In the genomic region with DNA sequence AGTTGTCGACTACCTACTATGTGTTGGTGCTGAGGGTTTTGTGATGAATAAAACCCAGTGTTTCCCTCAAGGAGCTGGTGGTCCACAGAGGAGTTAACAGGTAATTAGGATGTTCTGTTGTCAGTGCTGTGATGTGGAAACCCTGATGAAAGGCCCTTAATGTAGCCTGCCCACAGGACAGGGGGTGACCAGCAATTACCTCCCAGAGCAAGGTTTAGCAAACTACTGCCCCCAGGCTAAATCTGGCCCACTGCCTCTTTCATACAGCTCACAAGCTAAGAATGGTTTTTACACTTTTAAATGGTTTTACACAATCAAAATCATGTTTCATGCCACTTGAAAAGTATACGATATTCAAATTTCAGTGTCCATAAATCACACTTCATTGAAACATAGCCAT, we compare ENCODE assay signal across 2 cellular contexts.
TF ChIP-seq lines count a peak whose summit lies in the region.

No MANE protein-coding gene starts in this region.

TF ChIP-seq in A549, 52 proteins besides CTCF, POLR2A, EP300 and RAD21 (continued from another document):
- TF ChIP-seq, protein P1, sequence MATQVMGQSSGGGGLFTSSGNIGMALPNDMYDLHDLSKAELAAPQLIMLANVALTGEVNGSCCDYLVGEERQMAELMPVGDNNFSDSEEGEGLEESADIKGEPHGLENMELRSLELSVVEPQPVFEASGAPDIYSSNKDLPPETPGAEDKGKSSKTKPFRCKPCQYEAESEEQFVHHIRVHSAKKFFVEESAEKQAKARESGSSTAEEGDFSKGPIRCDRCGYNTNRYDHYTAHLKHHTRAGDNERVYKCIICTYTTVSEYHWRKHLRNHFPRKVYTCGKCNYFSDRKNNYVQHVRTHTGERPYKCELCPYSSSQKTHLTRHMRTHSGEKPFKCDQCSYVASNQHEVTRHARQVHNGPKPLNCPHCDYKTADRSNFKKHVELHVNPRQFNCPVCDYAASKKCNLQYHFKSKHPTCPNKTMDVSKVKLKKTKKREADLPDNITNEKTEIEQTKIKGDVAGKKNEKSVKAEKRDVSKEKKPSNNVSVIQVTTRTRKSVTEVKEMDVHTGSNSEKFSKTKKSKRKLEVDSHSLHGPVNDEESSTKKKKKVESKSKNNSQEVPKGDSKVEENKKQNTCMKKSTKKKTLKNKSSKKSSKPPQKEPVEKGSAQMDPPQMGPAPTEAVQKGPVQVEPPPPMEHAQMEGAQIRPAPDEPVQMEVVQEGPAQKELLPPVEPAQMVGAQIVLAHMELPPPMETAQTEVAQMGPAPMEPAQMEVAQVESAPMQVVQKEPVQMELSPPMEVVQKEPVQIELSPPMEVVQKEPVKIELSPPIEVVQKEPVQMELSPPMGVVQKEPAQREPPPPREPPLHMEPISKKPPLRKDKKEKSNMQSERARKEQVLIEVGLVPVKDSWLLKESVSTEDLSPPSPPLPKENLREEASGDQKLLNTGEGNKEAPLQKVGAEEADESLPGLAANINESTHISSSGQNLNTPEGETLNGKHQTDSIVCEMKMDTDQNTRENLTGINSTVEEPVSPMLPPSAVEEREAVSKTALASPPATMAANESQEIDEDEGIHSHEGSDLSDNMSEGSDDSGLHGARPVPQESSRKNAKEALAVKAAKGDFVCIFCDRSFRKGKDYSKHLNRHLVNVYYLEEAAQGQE (IDR thresholded peaks at IDR 0.05) = no peak
- TF ChIP-seq ZC3H11A (IDR thresholded peaks at IDR 0.05) (no peak), CEBPB (IDR thresholded peaks at IDR 0.05) (no peak), RFX5 (IDR thresholded peaks at IDR 0.05) (no peak), CHD4 (IDR thresholded peaks at IDR 0.05; ENCODE audit: borderline replicate concordance) (no peak), RNF2 (IDR thresholded peaks at IDR 0.05; ENCODE audit: borderline replicate concordance, low read depth) (no peak), EHMT2 (IDR thresholded peaks at IDR 0.05; ENCODE audit: low read depth) (no peak), JUNB (IDR thresholded peaks at IDR 0.05) (no peak), HOXB13 (CRISPR knock-in tag; IDR thresholded peaks at IDR 0.05; ENCODE audit: low read depth) (no peak)
- TF ChIP-seq, protein P2, sequence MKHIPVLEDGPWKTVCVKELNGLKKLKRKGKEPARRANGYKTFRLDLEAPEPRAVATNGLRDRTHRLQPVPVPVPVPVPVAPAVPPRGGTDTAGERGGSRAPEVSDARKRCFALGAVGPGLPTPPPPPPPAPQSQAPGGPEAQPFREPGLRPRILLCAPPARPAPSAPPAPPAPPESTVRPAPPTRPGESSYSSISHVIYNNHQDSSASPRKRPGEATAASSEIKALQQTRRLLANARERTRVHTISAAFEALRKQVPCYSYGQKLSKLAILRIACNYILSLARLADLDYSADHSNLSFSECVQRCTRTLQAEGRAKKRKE (CRISPR knock-in tag; IDR thresholded peaks at IDR 0.05; ENCODE audit: low read depth) = no peak

TF ChIP-seq in GM23338, 12 proteins besides CTCF, POLR2A, EP300 and RAD21 (continued from another document):
- TF ChIP-seq, protein P3, sequence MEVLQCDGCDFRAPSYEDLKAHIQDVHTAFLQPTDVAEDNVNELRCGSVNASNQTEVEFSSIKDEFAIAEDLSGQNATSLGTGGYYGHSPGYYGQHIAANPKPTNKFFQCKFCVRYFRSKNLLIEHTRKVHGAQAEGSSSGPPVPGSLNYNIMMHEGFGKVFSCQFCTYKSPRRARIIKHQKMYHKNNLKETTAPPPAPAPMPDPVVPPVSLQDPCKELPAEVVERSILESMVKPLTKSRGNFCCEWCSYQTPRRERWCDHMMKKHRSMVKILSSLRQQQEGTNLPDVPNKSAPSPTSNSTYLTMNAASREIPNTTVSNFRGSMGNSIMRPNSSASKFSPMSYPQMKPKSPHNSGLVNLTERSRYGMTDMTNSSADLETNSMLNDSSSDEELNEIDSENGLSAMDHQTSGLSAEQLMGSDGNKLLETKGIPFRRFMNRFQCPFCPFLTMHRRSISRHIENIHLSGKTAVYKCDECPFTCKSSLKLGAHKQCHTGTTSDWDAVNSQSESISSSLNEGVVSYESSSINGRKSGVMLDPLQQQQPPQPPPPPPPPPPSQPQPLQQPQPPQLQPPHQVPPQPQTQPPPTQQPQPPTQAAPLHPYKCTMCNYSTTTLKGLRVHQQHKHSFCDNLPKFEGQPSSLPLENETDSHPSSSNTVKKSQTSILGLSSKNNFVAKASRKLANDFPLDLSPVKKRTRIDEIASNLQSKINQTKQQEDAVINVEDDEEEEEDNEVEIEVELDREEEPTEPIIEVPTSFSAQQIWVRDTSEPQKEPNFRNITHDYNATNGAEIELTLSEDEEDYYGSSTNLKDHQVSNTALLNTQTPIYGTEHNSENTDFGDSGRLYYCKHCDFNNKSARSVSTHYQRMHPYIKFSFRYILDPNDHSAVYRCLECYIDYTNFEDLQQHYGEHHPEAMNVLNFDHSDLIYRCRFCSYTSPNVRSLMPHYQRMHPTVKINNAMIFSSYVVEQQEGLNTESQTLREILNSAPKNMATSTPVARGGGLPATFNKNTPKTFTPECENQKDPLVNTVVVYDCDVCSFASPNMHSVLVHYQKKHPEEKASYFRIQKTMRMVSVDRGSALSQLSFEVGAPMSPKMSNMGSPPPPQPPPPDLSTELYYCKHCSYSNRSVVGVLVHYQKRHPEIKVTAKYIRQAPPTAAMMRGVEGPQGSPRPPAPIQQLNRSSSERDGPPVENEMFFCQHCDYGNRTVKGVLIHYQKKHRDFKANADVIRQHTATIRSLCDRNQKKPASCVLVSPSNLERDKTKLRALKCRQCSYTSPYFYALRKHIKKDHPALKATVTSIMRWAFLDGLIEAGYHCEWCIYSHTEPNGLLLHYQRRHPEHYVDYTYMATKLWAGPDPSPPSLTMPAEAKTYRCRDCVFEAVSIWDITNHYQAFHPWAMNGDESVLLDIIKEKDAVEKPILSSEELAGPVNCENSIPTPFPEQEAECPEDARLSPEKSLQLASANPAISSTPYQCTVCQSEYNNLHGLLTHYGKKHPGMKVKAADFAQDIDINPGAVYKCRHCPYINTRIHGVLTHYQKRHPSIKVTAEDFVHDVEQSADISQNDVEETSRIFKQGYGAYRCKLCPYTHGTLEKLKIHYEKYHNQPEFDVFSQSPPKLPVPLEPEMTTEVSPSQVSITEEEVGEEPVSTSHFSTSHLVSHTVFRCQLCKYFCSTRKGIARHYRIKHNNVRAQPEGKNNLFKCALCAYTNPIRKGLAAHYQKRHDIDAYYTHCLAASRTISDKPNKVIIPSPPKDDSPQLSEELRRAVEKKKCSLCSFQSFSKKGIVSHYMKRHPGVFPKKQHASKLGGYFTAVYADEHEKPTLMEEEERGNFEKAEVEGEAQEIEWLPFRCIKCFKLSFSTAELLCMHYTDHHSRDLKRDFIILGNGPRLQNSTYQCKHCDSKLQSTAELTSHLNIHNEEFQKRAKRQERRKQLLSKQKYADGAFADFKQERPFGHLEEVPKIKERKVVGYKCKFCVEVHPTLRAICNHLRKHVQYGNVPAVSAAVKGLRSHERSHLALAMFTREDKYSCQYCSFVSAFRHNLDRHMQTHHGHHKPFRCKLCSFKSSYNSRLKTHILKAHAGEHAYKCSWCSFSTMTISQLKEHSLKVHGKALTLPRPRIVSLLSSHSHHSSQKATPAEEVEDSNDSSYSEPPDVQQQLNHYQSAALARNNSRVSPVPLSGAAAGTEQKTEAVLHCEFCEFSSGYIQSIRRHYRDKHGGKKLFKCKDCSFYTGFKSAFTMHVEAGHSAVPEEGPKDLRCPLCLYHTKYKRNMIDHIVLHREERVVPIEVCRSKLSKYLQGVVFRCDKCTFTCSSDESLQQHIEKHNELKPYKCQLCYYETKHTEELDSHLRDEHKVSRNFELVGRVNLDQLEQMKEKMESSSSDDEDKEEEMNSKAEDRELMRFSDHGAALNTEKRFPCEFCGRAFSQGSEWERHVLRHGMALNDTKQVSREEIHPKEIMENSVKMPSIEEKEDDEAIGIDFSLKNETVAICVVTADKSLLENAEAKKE (CRISPR knock-in tag; IDR thresholded peaks at IDR 0.05) = no peak
- TF ChIP-seq, protein P4, sequence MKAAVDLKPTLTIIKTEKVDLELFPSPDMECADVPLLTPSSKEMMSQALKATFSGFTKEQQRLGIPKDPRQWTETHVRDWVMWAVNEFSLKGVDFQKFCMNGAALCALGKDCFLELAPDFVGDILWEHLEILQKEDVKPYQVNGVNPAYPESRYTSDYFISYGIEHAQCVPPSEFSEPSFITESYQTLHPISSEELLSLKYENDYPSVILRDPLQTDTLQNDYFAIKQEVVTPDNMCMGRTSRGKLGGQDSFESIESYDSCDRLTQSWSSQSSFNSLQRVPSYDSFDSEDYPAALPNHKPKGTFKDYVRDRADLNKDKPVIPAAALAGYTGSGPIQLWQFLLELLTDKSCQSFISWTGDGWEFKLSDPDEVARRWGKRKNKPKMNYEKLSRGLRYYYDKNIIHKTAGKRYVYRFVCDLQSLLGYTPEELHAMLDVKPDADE (IDR thresholded peaks at IDR 0.05) = no peak
- TF ChIP-seq, protein P1 (IDR thresholded peaks at IDR 0.05; ENCODE audit: unreplicated experiment) = no peak
- TF ChIP-seq EZH2 (IDR thresholded peaks at IDR 0.05; ENCODE audit: low read depth, unreplicated experiment) (no peak), STAT1 (IDR thresholded peaks at IDR 0.05; ENCODE audit: unreplicated experiment) (no peak), NANOG (IDR thresholded peaks at IDR 0.05; ENCODE audit: borderline replicate concordance) (no peak), EZH2phosphoT487 (IDR thresholded peaks at IDR 0.05; ENCODE audit: unreplicated experiment) (no peak), ZNF114 (CRISPR knock-in tag; IDR thresholded peaks at IDR 0.05) (no peak), JUNB (IDR thresholded peaks at IDR 0.05; ENCODE audit: unreplicated experiment) (no peak), CREB1 (CRISPR knock-in tag; IDR thresholded peaks at IDR 0.05; ENCODE audit: low read depth) (no peak), ZNF331 (CRISPR knock-in tag; IDR thresholded peaks at IDR 0.05; ENCODE audit: low read depth) (no peak)
